ENCODE assay signal across 15 cellular contexts in genomic region chr4:188534917-188535316, GRCh38.
DNase-seq lines count a peak whose midpoint lies in the region; ATAC-seq, FAIRE-seq and TF ChIP-seq lines count a peak whose summit lies in the region.
"Had no signal": no experiment of that assay in that cellular context is flagged by ENCODE, and none has a peak within 500 bp of the region (broad histone marks: within the 10 kb centered on the region; RNA-seq: fewer than 3 reads in every experiment).

No MANE protein-coding gene starts in this region.

- H3K79me2 ChIP-seq in MM.1S (ENCODE audit: low read length): no peaks in the 10 kb centered on the region

- POLR2A ChIA-PET in activated CD4-positive, alpha-beta memory T cell treated with anti-CD3 and anti-CD28 coated beads, Interleukin-2, amount 10 ng/mL, durations not matched to agents 7 days and 5 days (lab: Charles Lee): no interaction called here

- H3K4me3 Mint-ChIP-seq in activated CD4-positive, alpha-beta memory T cell treated with anti-CD3 and anti-CD28 coated beads, Interleukin-2, amount 10 ng/mL, durations not matched to agents 7 days and 5 days: no peak overlapping the region
- H3K4me3 Mint-ChIP-seq: B cell; CD8-positive, alpha-beta T cell; H9 had no signal

- H2AFZ ChIP-seq in MM.1S (ENCODE audit: low read length): no peak overlapping the region
- H2AFZ ChIP-seq in mesenchymal stem cell (ENCODE audit: low read depth, low read length): no peak overlapping the region

- H3K36me3 Mint-ChIP-seq in activated CD4-positive, alpha-beta memory T cell treated with anti-CD3 and anti-CD28 coated beads, Interleukin-2, amount 10 ng/mL, durations not matched to agents 7 days and 5 days (ENCODE audit: low read depth): no peaks in the 10 kb centered on the region
- H3K36me3 Mint-ChIP-seq: CD8-positive, alpha-beta T cell had no signal

- peaks cover 20% of the 10 kb centered on the region for H3K9me3 Mint-ChIP-seq in activated CD4-positive, alpha-beta memory T cell treated with anti-CD3 and anti-CD28 coated beads, Interleukin-2, amount 10 ng/mL, durations not matched to agents 7 days and 5 days

- no peak overlapping the region for H3K27ac Mint-ChIP-seq in activated CD4-positive, alpha-beta memory T cell treated with anti-CD3 and anti-CD28 coated beads, Interleukin-2, amount 10 ng/mL, durations not matched to agents 7 days and 5 days
- H3K27ac Mint-ChIP-seq: B cell; CD8-positive, alpha-beta T cell; H9 had no signal

- no peak overlapping the region for H2BK120ac ChIP-seq in mesenchymal stem cell (ENCODE audit: low read depth, low read length)

- no peak overlapping the region for H3K14ac ChIP-seq in mesenchymal stem cell (ENCODE audit: low read length in 2 of 2)

- no peak for TF ChIP-seq POLR2A in body of pancreas (IDR thresholded peaks at IDR 0.05)

- no peak overlapping the region for H2BK12ac ChIP-seq in mesenchymal stem cell (ENCODE audit: low read length in 2 of 2)

- H2BK5ac ChIP-seq in mesenchymal stem cell (ENCODE audit: low read depth, low read length, poor library complexity, severe bottlenecking): no peak overlapping the region

- H3K4me2 ChIP-seq in MM.1S (ENCODE audit: low read depth, low read length) (no peak overlapping the region), mesenchymal stem cell (ENCODE audit: low read length, poor library complexity, severe bottlenecking) (no peak overlapping the region)
- H3K4me2 ChIP-seq: BLaER1 treated with 17β-estradiol and CSF1 and Interleukin-3, amounts not matched to agents 10 nM and 100 nM had no signal

- H3K4me1 ChIP-seq in body of pancreas (peaks cover 12% of the 10 kb centered on the region), pancreas (peaks cover 4 to 11% (median 8%) of the 10 kb centered on the region in 3 donors), MM.1S (ENCODE audit: low read length) (no peaks in the 10 kb centered on the region), mesenchymal stem cell (ENCODE audit: control insufficient read depth, insufficient read depth, low read depth, low read length) (no peaks in the 10 kb centered on the region)
- H3K4me1 ChIP-seq: BLaER1 treated with 17β-estradiol and CSF1 and Interleukin-3, amounts not matched to agents 10 nM and 100 nM had no signal

- H3K4me3 ChIP-seq in body of pancreas (no peak overlapping the region), pancreas (no peak overlapping the region), MM.1S (ENCODE audit: low read length) (no peak overlapping the region), mesenchymal stem cell (ENCODE audit: insufficient read depth in 1 of 2, low read depth in 1 of 2, low read length in 2 of 2) (no peak overlapping the region)
- H3K4me3 ChIP-seq: BLaER1 treated with 17β-estradiol and CSF1 and Interleukin-3, amounts not matched to agents 10 nM and 100 nM had no signal

- no peaks in the 10 kb centered on the region for H3F3A ChIP-seq in MM.1S (ENCODE audit: insufficient read depth, low read length)

- no peak overlapping the region for H3K18ac ChIP-seq in mesenchymal stem cell (ENCODE audit: low read depth in 1 of 2, low read length in 2 of 2)

- no peak overlapping the region for H2BK15ac ChIP-seq in mesenchymal stem cell (ENCODE audit: low read depth, poor library complexity, severe bottlenecking)

- H3K27ac ChIP-seq in body of pancreas (peak overlapping the region in 3 of 4 donors; percentile 28 to 68 (median 44)), pancreas (peak overlapping the region in 3 of 4 donors; percentile 6 to 55 (median 35)), MM.1S (ENCODE audit: low read length) (no peak overlapping the region), mesenchymal stem cell (ENCODE audit: low read length, poor library complexity, severe bottlenecking) (no peak overlapping the region)
- H3K27ac ChIP-seq: BLaER1 treated with 17β-estradiol and CSF1 and Interleukin-3, amounts not matched to agents 10 nM and 100 nM had no signal

- ATAC-seq in body of pancreas (peak; percentile 90), pancreas (peak; percentile 89 to 99 (median 94))
- ATAC-seq: CD8-positive, alpha-beta T cell had no signal

- no peak overlapping the region for H4K91ac ChIP-seq in mesenchymal stem cell (ENCODE audit: low read length)

- no peaks in the 10 kb centered on the region for H3K4me1 Mint-ChIP-seq in activated CD4-positive, alpha-beta memory T cell treated with anti-CD3 and anti-CD28 coated beads, Interleukin-2, amount 10 ng/mL, durations not matched to agents 7 days and 5 days
- H3K4me1 Mint-ChIP-seq: B cell had no signal

- H3K36me3 ChIP-seq in body of pancreas (replicated peaks in 1 of 2; ENCODE audit: insufficient read depth in 1 of 2, low read depth in 2 of 2) (no peaks in the 10 kb centered on the region), pancreas (no peaks in the 10 kb centered on the region), MM.1S (replicated peaks; ENCODE audit: insufficient read depth, low read length) (no peaks in the 10 kb centered on the region), mesenchymal stem cell (ENCODE audit: control insufficient read depth in 1 of 2, insufficient read depth in 2 of 2, low read depth in 1 of 2, low read length in 2 of 2) (peaks cover 0 to 28% of the 10 kb centered on the region in 2 experiments)
- H3K36me3 ChIP-seq: BLaER1 treated with 17β-estradiol and CSF1 and Interleukin-3, amounts not matched to agents 10 nM and 100 nM had no signal

- H3K27me3 ChIP-seq in body of pancreas: no peaks in the 10 kb centered on the region
- H3K27me3 ChIP-seq in pancreas: no peaks in the 10 kb centered on the region
- no peaks in the 10 kb centered on the region for H3K27me3 ChIP-seq in MM.1S (replicated peaks; ENCODE audit: insufficient read depth, low read length)
- H3K27me3 ChIP-seq in mesenchymal stem cell (ENCODE audit: control insufficient read depth in 1 of 2, insufficient read depth in 1 of 2, low read length in 2 of 2): no peaks in the 10 kb centered on the region
- H3K27me3 ChIP-seq: BLaER1 treated with 17β-estradiol and CSF1 and Interleukin-3, amounts not matched to agents 10 nM and 100 nM had no signal

- H4K8ac ChIP-seq in mesenchymal stem cell (ENCODE audit: low read length): no peak overlapping the region

- 7 to 19% methylated on average over 6 of the region's 6 CpGs for WGBS in body of pancreas, 2 donors
- 10 to 11% methylated on average over 6 of the region's 6 CpGs for WGBS in pancreas, 2 donors
- WGBS in mesenchymal stem cell: 91% methylated on average over 6 of the region's 6 CpGs

- H3K23ac ChIP-seq in mesenchymal stem cell (ENCODE audit: low read length in 2 of 2): no peak overlapping the region

- intact Hi-C loops in body of pancreas (cut with DNase I): no loop called here
- intact Hi-C loops in pancreas (cut with DNase I): no loop called here

- DNase-seq in body of pancreas (peak; percentile 25 to 77 (median 56)), kidney tubule cell (ENCODE audit: low spot score) (peak; percentile 56), pancreas (peak in 4 of 6 donors; percentile 27 to 58 (median 44)), MM.1S (no peak), superior temporal gyrus (ENCODE audit: extremely low spot score) (no peak), mesenchymal stem cell (no peak)
- no peak for DNase-seq in activated CD4-positive, alpha-beta memory T cell treated with anti-CD3 and anti-CD28 coated beads, Interleukin-2, amount 10 ng/mL, durations not matched to agents 7 days and 5 days
- DNase-seq: Calu3; CD8-positive, alpha-beta T cell; DMS79 treated with DMSO at 0.1 percent for 48 hours; GF-D8; H9 had no signal

- TF ChIP-seq CTCF in body of pancreas (IDR thresholded peaks at IDR 0.05) (no peak), pancreas (IDR thresholded peaks at IDR 0.05) (no peak), MM.1S (IDR thresholded peaks at IDR 0.05; ENCODE audit: low read length) (no peak)

- H3K9me2 ChIP-seq in MM.1S (replicated peaks; ENCODE audit: insufficient read depth, low read length): no peaks in the 10 kb centered on the region

- H3K9me3 ChIP-seq in body of pancreas: no peaks in the 10 kb centered on the region
- H3K9me3 ChIP-seq in pancreas: no peaks in the 10 kb centered on the region
- H3K9me3 ChIP-seq in MM.1S (replicated peaks; ENCODE audit: insufficient read depth, low read length): no peaks in the 10 kb centered on the region
- H3K9me3 ChIP-seq in mesenchymal stem cell (ENCODE audit: control insufficient read depth, low read length): peaks cover 5% of the 10 kb centered on the region

- no peaks in the 10 kb centered on the region for H3K27me3 Mint-ChIP-seq in activated CD4-positive, alpha-beta memory T cell treated with anti-CD3 and anti-CD28 coated beads, Interleukin-2, amount 10 ng/mL, durations not matched to agents 7 days and 5 days
- H3K27me3 Mint-ChIP-seq: B cell had no signal

- CTCF ChIA-PET in activated CD4-positive, alpha-beta memory T cell treated with anti-CD3 and anti-CD28 coated beads, Interleukin-2, amount 10 ng/mL, durations not matched to agents 7 days and 5 days (lab: Charles Lee): no interaction called here

- no peak overlapping the region for H3K4ac ChIP-seq in mesenchymal stem cell (ENCODE audit: low read depth in 1 of 2, low read length in 2 of 2)

- H3K79me1 ChIP-seq in mesenchymal stem cell (replicated peaks; ENCODE audit: low read length, poor library complexity, severe bottlenecking): no peaks in the 10 kb centered on the region

- H4K20me1 ChIP-seq in MM.1S (ENCODE audit: insufficient read depth, low read length): no peaks in the 10 kb centered on the region
- H4K20me1 ChIP-seq: BLaER1 treated with 17β-estradiol and CSF1 and Interleukin-3, amounts not matched to agents 10 nM and 100 nM had no signal

- no peak overlapping the region for H3K9ac ChIP-seq in MM.1S (ENCODE audit: low read length)
- no peak overlapping the region for H3K9ac ChIP-seq in mesenchymal stem cell (ENCODE audit: low read length)
- H3K9ac ChIP-seq: BLaER1 treated with 17β-estradiol and CSF1 and Interleukin-3, amounts not matched to agents 10 nM and 100 nM had no signal

- FAIRE-seq in pancreas (lab: Jason Lieb, UNC): no peak
- FAIRE-seq: H1 had no signal

- no peak overlapping the region for H2AK5ac ChIP-seq in mesenchymal stem cell (ENCODE audit: low read length, severe bottlenecking)

Comparison
In these comparisons a context has a peak if more than half of its experiments do, and no peak if none do; other contexts are left out.
1. DNase-seq: peak in body of pancreas (4 of 4), kidney tubule cell (single experiment) and pancreas (4 of 6); none in activated CD4-positive, alpha-beta memory T cell treated with anti-CD3 and anti-CD28 coated beads, Interleukin-2, amount 10 ng/mL, durations not matched to agents 7 days and 5 days (single experiment), MM.1S (single experiment), superior temporal gyrus (single experiment) and mesenchymal stem cell (single experiment).
2. H3K27ac ChIP-seq: peak in body of pancreas (3 of 4) and pancreas (3 of 4); none in MM.1S (single experiment) and mesenchymal stem cell (single experiment).